Comparison of ENCODE assay signal across 1 cellular context in the genomic region with DNA sequence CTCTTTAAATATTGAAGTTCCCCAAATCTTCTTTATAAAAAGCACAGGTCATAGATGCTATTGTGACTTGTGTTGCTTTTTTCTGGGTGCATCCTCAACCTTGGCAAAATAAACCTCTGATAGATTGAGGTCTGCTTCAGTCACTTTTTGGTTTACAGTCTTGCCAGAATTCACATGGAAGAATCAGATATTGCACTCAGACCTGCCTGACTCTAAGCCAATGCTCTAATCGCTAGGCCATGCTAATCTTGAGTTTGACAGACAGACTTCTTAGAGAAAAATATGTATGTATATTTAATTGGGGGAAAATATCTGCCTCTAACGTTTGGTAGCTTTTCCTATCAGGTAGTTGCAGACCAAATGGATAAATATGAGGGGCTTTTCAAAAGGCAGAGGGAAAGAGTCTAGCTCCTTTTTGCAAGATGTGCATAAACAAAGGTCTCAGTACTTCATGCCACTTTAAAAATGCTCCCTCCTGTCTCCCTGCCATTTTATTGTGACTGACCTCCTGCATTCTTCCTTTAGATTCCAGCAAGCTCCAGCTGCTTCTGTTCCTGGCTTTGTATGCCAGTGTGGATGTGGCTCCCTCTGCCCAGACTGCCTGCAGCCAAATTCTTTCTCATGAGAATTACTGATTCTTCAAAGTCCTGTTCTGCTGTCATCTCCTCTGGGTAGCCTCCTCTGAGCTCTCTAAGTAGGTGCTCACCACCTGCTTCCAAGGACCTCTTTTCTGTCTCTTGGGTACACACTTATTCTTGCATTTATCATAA.
TF ChIP-seq lines count a peak whose summit lies in the region.

No MANE protein-coding gene starts in this region.

TF ChIP-seq in GM23338, 12 proteins besides CTCF, POLR2A, EP300 and RAD21:
- TF ChIP-seq NANOG (IDR thresholded peaks at IDR 0.05; ENCODE audit: borderline replicate concordance), result no peak
- TF ChIP-seq, protein P1, sequence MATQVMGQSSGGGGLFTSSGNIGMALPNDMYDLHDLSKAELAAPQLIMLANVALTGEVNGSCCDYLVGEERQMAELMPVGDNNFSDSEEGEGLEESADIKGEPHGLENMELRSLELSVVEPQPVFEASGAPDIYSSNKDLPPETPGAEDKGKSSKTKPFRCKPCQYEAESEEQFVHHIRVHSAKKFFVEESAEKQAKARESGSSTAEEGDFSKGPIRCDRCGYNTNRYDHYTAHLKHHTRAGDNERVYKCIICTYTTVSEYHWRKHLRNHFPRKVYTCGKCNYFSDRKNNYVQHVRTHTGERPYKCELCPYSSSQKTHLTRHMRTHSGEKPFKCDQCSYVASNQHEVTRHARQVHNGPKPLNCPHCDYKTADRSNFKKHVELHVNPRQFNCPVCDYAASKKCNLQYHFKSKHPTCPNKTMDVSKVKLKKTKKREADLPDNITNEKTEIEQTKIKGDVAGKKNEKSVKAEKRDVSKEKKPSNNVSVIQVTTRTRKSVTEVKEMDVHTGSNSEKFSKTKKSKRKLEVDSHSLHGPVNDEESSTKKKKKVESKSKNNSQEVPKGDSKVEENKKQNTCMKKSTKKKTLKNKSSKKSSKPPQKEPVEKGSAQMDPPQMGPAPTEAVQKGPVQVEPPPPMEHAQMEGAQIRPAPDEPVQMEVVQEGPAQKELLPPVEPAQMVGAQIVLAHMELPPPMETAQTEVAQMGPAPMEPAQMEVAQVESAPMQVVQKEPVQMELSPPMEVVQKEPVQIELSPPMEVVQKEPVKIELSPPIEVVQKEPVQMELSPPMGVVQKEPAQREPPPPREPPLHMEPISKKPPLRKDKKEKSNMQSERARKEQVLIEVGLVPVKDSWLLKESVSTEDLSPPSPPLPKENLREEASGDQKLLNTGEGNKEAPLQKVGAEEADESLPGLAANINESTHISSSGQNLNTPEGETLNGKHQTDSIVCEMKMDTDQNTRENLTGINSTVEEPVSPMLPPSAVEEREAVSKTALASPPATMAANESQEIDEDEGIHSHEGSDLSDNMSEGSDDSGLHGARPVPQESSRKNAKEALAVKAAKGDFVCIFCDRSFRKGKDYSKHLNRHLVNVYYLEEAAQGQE (IDR thresholded peaks at IDR 0.05; ENCODE audit: unreplicated experiment), result no peak
- no peak for TF ChIP-seq ZNF331 (CRISPR knock-in tag; IDR thresholded peaks at IDR 0.05; ENCODE audit: low read depth)
- TF ChIP-seq POLR2AphosphoS5 (IDR thresholded peaks at IDR 0.05; ENCODE audit: low read depth), result no peak
- no peak for TF ChIP-seq CREB1 (CRISPR knock-in tag; IDR thresholded peaks at IDR 0.05; ENCODE audit: low read depth)
- TF ChIP-seq EZH2 (IDR thresholded peaks at IDR 0.05; ENCODE audit: low read depth, unreplicated experiment), result no peak
- no peak for TF ChIP-seq EZH2phosphoT487 (IDR thresholded peaks at IDR 0.05; ENCODE audit: unreplicated experiment)
- TF ChIP-seq JUNB (IDR thresholded peaks at IDR 0.05; ENCODE audit: unreplicated experiment), result no peak
TF ChIP-seq in GM23338: peak in this region for 0.
